ENCODE assay signal across 16 cellular contexts in genomic region chr1:115668579-115668978, GRCh38. TPM values are rescaled to one million over a fixed set of nuclear protein-coding genes. Genes with fewer than 3 reads are reported as not detected.
DNase-seq lines count a peak whose midpoint lies in the region; ATAC-seq, FAIRE-seq and TF ChIP-seq lines count a peak whose summit lies in the region.
"Had no signal": no experiment of that assay in that cellular context is flagged by ENCODE, and none has a peak within 500 bp of the region (broad histone marks: within the 10 kb centered on the region; RNA-seq: fewer than 3 reads in every experiment).

No MANE protein-coding gene starts in this region.

- no peaks in the 10 kb centered on the region for H4K20me1 ChIP-seq in fibroblast of lung (ENCODE audit: control insufficient read depth, extremely low read depth, insufficient read depth, low read length)

- peak overlapping the region; percentile 80 for H3K27ac ChIP-seq in left ventricle myocardium inferior (replicated peaks)
- H3K27ac ChIP-seq in fibroblast of lung (ENCODE audit: insufficient read depth, low read length) = no peak overlapping the region
- no peak overlapping the region for H3K27ac ChIP-seq in upper lobe of left lung
- no peak overlapping the region for H3K27ac ChIP-seq in gastrocnemius medialis
- H3K27ac ChIP-seq: lower lobe of right lung had no signal

- no peak overlapping the region for H2AFZ ChIP-seq in fibroblast of lung (ENCODE audit: low read length)

- no peak for FAIRE-seq in D721Med (lab: Jason Lieb, UNC)
- FAIRE-seq: A204.1 had no signal

- no peaks in the 10 kb centered on the region for H3K27me3 ChIP-seq in left ventricle myocardium inferior (ENCODE audit: low read depth)
- H3K27me3 ChIP-seq in fibroblast of lung (ENCODE audit: control insufficient read depth, insufficient read depth, low read length) = no peaks in the 10 kb centered on the region
- H3K27me3 ChIP-seq in upper lobe of left lung = no peaks in the 10 kb centered on the region
- H3K27me3 ChIP-seq in gastrocnemius medialis = no peaks in the 10 kb centered on the region

- in situ Hi-C loops in gastrocnemius medialis (cut with MboI; ENCODE audit: low sequenced_read_pairs in 4 of 4) = no loop called here

- H3K4me3 ChIP-seq in left ventricle myocardium inferior (no peak overlapping the region), fibroblast of lung (replicated peaks in 1 of 4; ENCODE audit: control extremely low read depth in 1 of 4, insufficient read depth in 1 of 4, low read depth in 3 of 4, low read length in 4 of 4) (no peak overlapping the region), upper lobe of left lung (no peak overlapping the region), gastrocnemius medialis (no peak overlapping the region)
- H3K4me3 ChIP-seq: lower lobe of right lung had no signal

- ATAC-seq in Right ventricle myocardium inferior (no peak), upper lobe of left lung (ENCODE audit: low FRiP score in 2 of 2) (no peak), GM18907 (IDR thresholded peaks at IDR 0.05; ENCODE audit: unreplicated experiment) (no peak), gastrocnemius medialis (no peak)
- ATAC-seq: lower lobe of right lung had no signal

- no peaks in the 10 kb centered on the region for H3K9me3 ChIP-seq in left ventricle myocardium inferior (replicated peaks)
- no peaks in the 10 kb centered on the region for H3K9me3 ChIP-seq in fibroblast of lung (ENCODE audit: control insufficient read depth, insufficient read depth, low read depth, low read length)
- peaks cover 0 to 2% (median 0%) of the 10 kb centered on the region in 4 donors for H3K9me3 ChIP-seq in upper lobe of left lung
- H3K9me3 ChIP-seq in gastrocnemius medialis = no peaks in the 10 kb centered on the region
- H3K9me3 ChIP-seq: lower lobe of right lung had no signal

- 89 to 92% methylated on average over 1 of the region's 1 CpG for WGBS in upper lobe of left lung, 2 donors

- DNase-seq in left ventricle myocardium inferior (no peak), Right ventricle myocardium inferior (ENCODE audit: missing footprints) (no peak), SKM-1 treated with dmso at 0.1 percent for 144 hours (lab: John Stamatoyannopoulos, UW; ENCODE audit: unreplicated experiment) (peak; percentile 23), fibroblast of lung (ENCODE audit: low read depth in 2 of 2) (peak; percentile 54 to 86), upper lobe of left lung (no peak), D721Med (ENCODE audit: insufficient read length, low spot score) (no peak), gastrocnemius medialis (no peak)
- DNase-seq: activated CD8-positive, alpha-beta memory T cell treated with anti-CD3 and anti-CD28 coated beads for 24 hours; activated naive CD8-positive, alpha-beta T cell treated with anti-CD3 and anti-CD28 coated beads, Interleukin-2, amount 10 ng/mL, durations not matched to agents 7 days and 5 days; effector CD4-positive, alpha-beta T cell; lower lobe of right lung; NCI-H1417 treated with DMSO at 0.1 percent for 48 hours; NCI-H82; substantia nigra had no signal

- peaks cover 36% of the 10 kb centered on the region for H3K36me3 ChIP-seq in left ventricle myocardium inferior
- peaks cover 9% of the 10 kb centered on the region for H3K36me3 ChIP-seq in fibroblast of lung (ENCODE audit: control insufficient read depth, insufficient read depth, low read length)
- H3K36me3 ChIP-seq in upper lobe of left lung = peaks cover 0 to 22% (median 10%) of the 10 kb centered on the region in 4 donors
- H3K36me3 ChIP-seq in gastrocnemius medialis = peaks cover 0 to 8% of the 10 kb centered on the region in 2 donors

- no peak overlapping the region for H3K4me2 ChIP-seq in fibroblast of lung (ENCODE audit: extremely low read depth, insufficient read depth, low read length)

- no peak overlapping the region for H3K9ac ChIP-seq in fibroblast of lung (ENCODE audit: insufficient read depth, low read length)

- intact Hi-C loops in left ventricle myocardium inferior (cut with micrococcal nuclease) = no loop called here
- intact Hi-C loops in Right ventricle myocardium inferior (cut with DNase I) = no loop called here
- intact Hi-C loops in gastrocnemius medialis (cut with DNase I; ENCODE audit: low total_unique reads) = no loop called here

- TF ChIP-seq POLR2A in upper lobe of left lung (IDR thresholded peaks at IDR 0.05) = no peak
- no peak for TF ChIP-seq POLR2A in gastrocnemius medialis (IDR thresholded peaks at IDR 0.05)

- H3K4me1 ChIP-seq in left ventricle myocardium inferior = peaks cover 84% of the 10 kb centered on the region
- H3K4me1 ChIP-seq in fibroblast of lung (ENCODE audit: control insufficient read depth, extremely low read depth, insufficient read depth, low read length) = peaks cover 15% of the 10 kb centered on the region
- no peaks in the 10 kb centered on the region for H3K4me1 ChIP-seq in upper lobe of left lung
- peaks cover 11 to 25% of the 10 kb centered on the region in 2 donors for H3K4me1 ChIP-seq in gastrocnemius medialis
- H3K4me1 ChIP-seq: lower lobe of right lung had no signal

- TF ChIP-seq CTCF in left ventricle myocardium inferior (IDR thresholded peaks at IDR 0.05; ENCODE audit: borderline replicate concordance) (no peak), fibroblast of lung (conservative IDR thresholded peaks at IDR 0.05 in 1 of 2, IDR thresholded peaks at IDR 0.05 in 1 of 2; ENCODE audit: low read depth in 1 of 2, low read length in 2 of 2) (no peak), upper lobe of left lung (IDR thresholded peaks at IDR 0.05) (no peak), D721Med (IDR thresholded peaks at IDR 0.05; ENCODE audit: insufficient read depth, missing control alignments) (no peak), gastrocnemius medialis (IDR thresholded peaks at IDR 0.05 in 4 of 5, conservative IDR thresholded peaks at IDR 0.05 in 1 of 5) (no peak)

- H3K79me2 ChIP-seq in fibroblast of lung (ENCODE audit: control insufficient read depth, insufficient read depth, low read length) = no peaks in the 10 kb centered on the region

- TF ChIP-seq EP300 in upper lobe of left lung (IDR thresholded peaks at IDR 0.05) = no peak

RNA-seq across cellular contexts. Expression of gene VANGL1, which starts 26.8 kb away (rescaled TPM):
- total RNA-seq in left ventricle myocardium inferior (5.9 TPM), Right ventricle myocardium inferior (6.5 TPM), fibroblast of lung (5.9 and 8.1 TPM in 2 replicates), upper lobe of left lung (10 to 100 TPM in 1 of 6 donors, 1 to 10 TPM in 5; 3.1 to 11.4 (median 7.0) TPM), gastrocnemius medialis (1 to 10 TPM in 3 of 4 donors, under 1 TPM in 1; 0.66 to 1.2 (median 1.1) TPM)
- polyA plus RNA-seq in fibroblast of lung = 10.7 and 10.9 TPM in 2 replicates
- 10.5 and 11.2 TPM in 2 replicates for polyA plus RNA-seq in fibroblast of lung (2012)
- 15.9 and 21.6 TPM in 2 replicates for polyA minus RNA-seq in fibroblast of lung (ENCODE audit: low replicate concordance)

Comparison
In these comparisons a context has a peak if more than half of its experiments do, and no peak if none do; other contexts are left out.
1. DNase-seq: peak in SKM-1 treated with dmso at 0.1 percent for 144 hours (single experiment) and fibroblast of lung (2 of 2); none in left ventricle myocardium inferior (single experiment), Right ventricle myocardium inferior (single experiment), upper lobe of left lung (0 of 2), D721Med (single experiment) and gastrocnemius medialis (0 of 2).